In the genomic region with DNA sequence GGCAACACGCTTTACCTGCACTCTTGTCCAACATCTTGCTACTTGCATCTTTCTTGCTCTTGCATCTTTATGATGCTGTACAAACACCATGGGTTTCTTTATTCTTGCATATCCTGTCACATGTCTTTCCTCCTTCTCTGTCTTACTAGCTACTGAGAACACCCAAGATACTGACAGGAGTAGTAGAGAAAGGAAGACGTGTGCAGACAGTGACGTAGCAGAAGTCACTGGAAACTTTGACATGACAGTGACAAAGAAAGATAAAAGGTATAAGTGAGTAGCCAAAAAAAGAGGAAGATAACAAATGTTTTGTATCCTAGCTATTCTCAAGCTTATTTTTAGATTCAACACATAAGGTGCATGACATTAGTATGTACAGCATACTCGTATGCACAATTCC, we compare ENCODE assay signal across 33 cellular contexts. TPM values are rescaled to one million over a fixed set of nuclear protein-coding genes. Genes with fewer than 3 reads are reported as not detected.
"Had no signal": no experiment of that assay in that cellular context is flagged by ENCODE, and none has a peak within 500 bp of the region (broad histone marks: within the 10 kb centered on the region; RNA-seq: fewer than 3 reads in every experiment).

No MANE protein-coding gene starts in this region.

- H3K9me3 ChIP-seq: esophagus muscularis mucosa, gastrocnemius medialis had no signal

- H3K36me3 ChIP-seq: esophagus muscularis mucosa, gastrocnemius medialis, heart left ventricle had no signal

- H3K4me3 ChIP-seq: esophagus muscularis mucosa, gastrocnemius medialis, heart left ventricle had no signal

- H3K27me3 ChIP-seq: brain microvascular endothelial cell, esophagus muscularis mucosa, foreskin keratinocyte, gastrocnemius medialis, heart left ventricle had no signal

- DNase-seq: activated CD4-positive, alpha-beta memory T cell treated with anti-CD3 and anti-CD28 coated beads, Interleukin-2, amount 10 ng/mL, durations not matched to agents 7 days and 5 days; activated CD4-positive, alpha-beta T cell treated with anti-CD3 and anti-CD28 coated beads for 1 hour; activated CD4-positive, alpha-beta T cell treated with anti-CD3 and anti-CD28 coated beads for 4 hours; activated CD4-positive, alpha-beta T cell treated with anti-CD3 and anti-CD28 coated beads, Interleukin-2, amount 10 ng/mL, durations not matched to agents 7 days and 5 days; activated CD4-positive, alpha-beta T cell treated with anti-CD3 and anti-CD28 coated beads, Interleukin-2, amount 50 U/mL, for 4 hours; activated CD8-positive, alpha-beta memory T cell treated with anti-CD3 and anti-CD28 coated beads, Interleukin-2, amount 50 U/mL, for 48 hours; activated effector memory CD4-positive, alpha-beta T cell treated with Interleukin-2 at 50 U/mL for 16 hours; activated gamma-delta T cell treated with Interleukin-2 at 50 U/mL for 16 hours; activated naive CD4-positive, alpha-beta T cell treated with anti-CD3 and anti-CD28 coated beads, Interleukin-2, amount 50 U/mL, for 16 hours; activated naive CD4-positive, alpha-beta T cell treated with Interleukin-2 at 50 U/mL for 16 hours; activated T-cell treated with anti-CD3 and anti-CD28 coated beads for 4 hours; activated T-cell treated with anti-CD3 and anti-CD28 coated beads, Interleukin-2, amount 50 U/mL, for 4 hours; amniotic stem cell; anterior cingulate cortex; brain microvascular endothelial cell; caudate nucleus; cortex of kidney; dermis blood vessel endothelial cell; effector CD4-positive, alpha-beta T cell; effector memory CD8-positive, alpha-beta T cell; erythroblast; foreskin keratinocyte; gastrocnemius medialis; glutamatergic neuron; heart left ventricle; hypothalamus; T1000 had no signal

- H3K27ac ChIP-seq: brain microvascular endothelial cell, esophagus muscularis mucosa, foreskin keratinocyte, gastrocnemius medialis, heart left ventricle, VCaP had no signal

- FAIRE-seq: astrocyte, colon had no signal

- ATAC-seq: activated T-cell treated with anti-CD3 and anti-CD28 coated beads, Interleukin-2, amount 50 U/mL, for 4 hours; activated T-helper 17 cell treated with anti-CD3 and anti-CD28 coated beads, Interleukin-2, amount 50 U/mL, for 72 hours; effector memory CD8-positive, alpha-beta T cell; foreskin keratinocyte; gastrocnemius medialis; heart left ventricle; WTC11 had no signal

- H3K4me1 ChIP-seq: esophagus muscularis mucosa, foreskin keratinocyte, gastrocnemius medialis, heart left ventricle had no signal

RNA-seq across cellular contexts. Expression of gene TRPC4, which starts 34.2 kb away (rescaled TPM):
- total RNA-seq: activated CD4-positive, alpha-beta memory T cell treated with anti-CD3 and anti-CD28 coated beads, Interleukin-2, amount 10 ng/mL, durations not matched to agents 7 days and 5 days; activated CD4-positive, alpha-beta T cell treated with anti-CD3 and anti-CD28 coated beads, Interleukin-2, amount 10 ng/mL, durations not matched to agents 7 days and 5 days; activated T-cell treated with anti-CD3 and anti-CD28 coated beads, Interleukin-2, amount 50 U/mL, for 4 hours; activated T-helper 17 cell treated with anti-CD3 and anti-CD28 coated beads, Interleukin-2, amount 50 U/mL, for 72 hours; foreskin keratinocyte had no signal
- polyA plus RNA-seq: foreskin keratinocyte had no signal
